In genomic region chr15:78206326-78207109, GRCh38 we compare ENCODE assay signal across 12 cellular contexts. TPM values are rescaled to one million over a fixed set of nuclear protein-coding genes. Genes with fewer than 3 reads are reported as not detected.
A peak's percentile ranks its signal among the peaks of the same experiment; 100 is the strongest.
DNase-seq lines count a peak whose midpoint lies in the region; TF ChIP-seq lines count a peak whose summit lies in the region.
"Had no signal": no experiment of that assay in that cellular context is flagged by ENCODE, and none has a peak within 500 bp of the region (broad histone marks: within the 10 kb centered on the region; RNA-seq: fewer than 3 reads in every experiment).

No MANE protein-coding gene starts in this region.

- CTCF ChIA-PET in activated CD4-positive, alpha-beta memory T cell treated with anti-CD3 and anti-CD28 coated beads, Interleukin-2, amount 10 ng/mL, durations not matched to agents 7 days and 5 days (lab: Charles Lee) = interaction anchor here (0.7 to 2.8 kb wide), 4 partner anchors 9 to 35 kb away, joined by 3 to 19 read pairs (median 4); no protein-coding TSS in a partner anchor
- CTCF ChIA-PET in activated CD4-positive, alpha-beta memory T cell treated with anti-CD3 and anti-CD28 coated beads for 36 hours (lab: Charles Lee) = interaction anchor here (0.6 to 3.5 kb wide), 3 partner anchors 12 to 298 kb away, joined by 3 to 26 read pairs (median 6); no protein-coding TSS in a partner anchor

- peak overlapping the region; percentile 100 for H3K27ac ChIP-seq in VCaP
- peak overlapping the region in 1 of 5 donors; percentile 7 for H3K27ac ChIP-seq in stomach

- H3K4me3 Mint-ChIP-seq in activated CD4-positive, alpha-beta memory T cell treated with anti-CD3 and anti-CD28 coated beads, Interleukin-2, amount 10 ng/mL, durations not matched to agents 7 days and 5 days = no peak overlapping the region
- no peak overlapping the region for H3K4me3 Mint-ChIP-seq in activated CD4-positive, alpha-beta memory T cell treated with anti-CD3 and anti-CD28 coated beads for 36 hours
- H3K4me3 Mint-ChIP-seq: naive thymus-derived CD8-positive, alpha-beta T cell had no signal

- intact Hi-C loops in activated CD4-positive, alpha-beta memory T cell treated with anti-CD3 and anti-CD28 coated beads for 36 hours (cut with micrococcal nuclease) = no loop called here
- intact Hi-C loops in stomach (cut with DNase I; ENCODE audit: low total_unique reads) = no loop called here

- POLR2A ChIA-PET in activated CD4-positive, alpha-beta memory T cell treated with anti-CD3 and anti-CD28 coated beads, Interleukin-2, amount 10 ng/mL, durations not matched to agents 7 days and 5 days (lab: Charles Lee) = no interaction called here
- POLR2A ChIA-PET in activated CD4-positive, alpha-beta memory T cell treated with anti-CD3 and anti-CD28 coated beads for 36 hours (lab: Charles Lee) = no interaction called here

- H3K27me3 Mint-ChIP-seq in activated CD4-positive, alpha-beta memory T cell treated with anti-CD3 and anti-CD28 coated beads, Interleukin-2, amount 10 ng/mL, durations not matched to agents 7 days and 5 days = peaks cover 12% of the 10 kb centered on the region
- no peaks in the 10 kb centered on the region for H3K27me3 Mint-ChIP-seq in activated CD4-positive, alpha-beta memory T cell treated with anti-CD3 and anti-CD28 coated beads for 36 hours

- H3K36me3 Mint-ChIP-seq in activated CD4-positive, alpha-beta memory T cell treated with anti-CD3 and anti-CD28 coated beads, Interleukin-2, amount 10 ng/mL, durations not matched to agents 7 days and 5 days (ENCODE audit: low read depth) = no peaks in the 10 kb centered on the region
- no peaks in the 10 kb centered on the region for H3K36me3 Mint-ChIP-seq in activated CD4-positive, alpha-beta memory T cell treated with anti-CD3 and anti-CD28 coated beads for 36 hours
- H3K36me3 Mint-ChIP-seq: naive thymus-derived CD8-positive, alpha-beta T cell had no signal

- TF ChIP-seq CTCF in VCaP (conservative IDR thresholded peaks at IDR 0.05) = no peak
- no peak for TF ChIP-seq CTCF in stomach (IDR thresholded peaks at IDR 0.05)

- no peaks in the 10 kb centered on the region for H3K9me3 ChIP-seq in stomach

- H3K4me1 ChIP-seq in stomach = peaks cover 0 to 30% (median 18%) of the 10 kb centered on the region in 4 donors

- 76 to 84% (median 78%) methylated on average over 5 to 12 of the region's 12 CpGs for WGBS in stomach, 5 donors

- H3K4me3 ChIP-seq in stomach = no peak overlapping the region

- H3K27me3 ChIP-seq in stomach = no peaks in the 10 kb centered on the region

- no peaks in the 10 kb centered on the region for H3K36me3 ChIP-seq in stomach

- DNase-seq in activated CD4-positive, alpha-beta memory T cell treated with anti-CD3 and anti-CD28 coated beads, Interleukin-2, amount 10 ng/mL, durations not matched to agents 7 days and 5 days = peak; percentile 5
- no peak for DNase-seq in activated CD4-positive, alpha-beta memory T cell treated with anti-CD3 and anti-CD28 coated beads for 36 hours
- DNase-seq in kidney tubule cell (ENCODE audit: low spot score) (peak; percentile 14), stomach (peak; percentile 22), HuH-7 (ENCODE audit: low spot score) (no peak), SHP77 treated with DMSO at 0.1 percent for 48 hours (lab: John Stamatoyannopoulos, UW) (no peak)
- DNase-seq in activated CD4-positive, alpha-beta T cell treated with anti-CD3 and anti-CD28 coated beads, Interleukin-2, amount 50 U/mL, for 1 hour = no peak
- DNase-seq: GF-D8; naive thymus-derived CD8-positive, alpha-beta T cell; NCI-H1417 treated with DMSO at 0.1 percent for 48 hours had no signal

- no peak for TF ChIP-seq POLR2A in stomach (IDR thresholded peaks at IDR 0.05)

- no peaks in the 10 kb centered on the region for H3K4me1 Mint-ChIP-seq in activated CD4-positive, alpha-beta memory T cell treated with anti-CD3 and anti-CD28 coated beads, Interleukin-2, amount 10 ng/mL, durations not matched to agents 7 days and 5 days
- H3K4me1 Mint-ChIP-seq in activated CD4-positive, alpha-beta memory T cell treated with anti-CD3 and anti-CD28 coated beads for 36 hours (ENCODE audit: low read depth) = no peaks in the 10 kb centered on the region

- no peak overlapping the region for H3K27ac Mint-ChIP-seq in activated CD4-positive, alpha-beta memory T cell treated with anti-CD3 and anti-CD28 coated beads, Interleukin-2, amount 10 ng/mL, durations not matched to agents 7 days and 5 days
- no peak overlapping the region for H3K27ac Mint-ChIP-seq in activated CD4-positive, alpha-beta memory T cell treated with anti-CD3 and anti-CD28 coated beads for 36 hours
- H3K27ac Mint-ChIP-seq: naive thymus-derived CD8-positive, alpha-beta T cell had no signal

- no peaks in the 10 kb centered on the region for H3K9me3 Mint-ChIP-seq in activated CD4-positive, alpha-beta memory T cell treated with anti-CD3 and anti-CD28 coated beads, Interleukin-2, amount 10 ng/mL, durations not matched to agents 7 days and 5 days
- H3K9me3 Mint-ChIP-seq in activated CD4-positive, alpha-beta memory T cell treated with anti-CD3 and anti-CD28 coated beads for 36 hours = no peaks in the 10 kb centered on the region
- H3K9me3 Mint-ChIP-seq: naive thymus-derived CD8-positive, alpha-beta T cell had no signal

- no peak for TF ChIP-seq EP300 in stomach (IDR thresholded peaks at IDR 0.05)

RNA-seq across cellular contexts. Expression of gene ACSBG1, which starts 27.8 kb away (rescaled TPM):
- not detected for total RNA-seq in activated CD4-positive, alpha-beta memory T cell treated with anti-CD3 and anti-CD28 coated beads, Interleukin-2, amount 10 ng/mL, durations not matched to agents 7 days and 5 days
- total RNA-seq in activated CD4-positive, alpha-beta memory T cell treated with anti-CD3 and anti-CD28 coated beads for 36 hours = under 1 TPM in 1 of 2 experiments, not detected in 1; 0.26 TPM
- 1 to 10 TPM in 1 of 5 donors, under 1 TPM in 1, not detected in 3; under 0.01 to 1.5 TPM for total RNA-seq in stomach
- polyA plus RNA-seq in stomach = under 1 TPM; 0.12 to 0.30 (median 0.15) TPM
- total RNA-seq: dermis microvascular lymphatic vessel endothelial cell; naive thymus-derived CD8-positive, alpha-beta T cell had no signal

RNA-seq across cellular contexts. Expression of gene IDH3A, which starts 57.4 kb away (rescaled TPM):
- total RNA-seq in activated CD4-positive, alpha-beta memory T cell treated with anti-CD3 and anti-CD28 coated beads, Interleukin-2, amount 10 ng/mL, durations not matched to agents 7 days and 5 days = 10 to 100 TPM; 73.5 to 85.0 TPM
- 100 to 1,000 TPM; 106 to 111 TPM for total RNA-seq in activated CD4-positive, alpha-beta memory T cell treated with anti-CD3 and anti-CD28 coated beads for 36 hours
- total RNA-seq in stomach = 100 to 1,000 TPM in 2 of 5 donors, 10 to 100 TPM in 3; 42.9 to 731 (median 68.4) TPM
- polyA plus RNA-seq in stomach = 10 to 100 TPM; 25.5 to 35.3 (median 25.6) TPM

RNA-seq across cellular contexts. Expression of gene DNAJA4, which starts 57.8 kb away (rescaled TPM):
- total RNA-seq in activated CD4-positive, alpha-beta memory T cell treated with anti-CD3 and anti-CD28 coated beads, Interleukin-2, amount 10 ng/mL, durations not matched to agents 7 days and 5 days = 10 to 100 TPM; 27.7 to 30.9 TPM
- 10 to 100 TPM; 36.3 to 39.6 TPM for total RNA-seq in activated CD4-positive, alpha-beta memory T cell treated with anti-CD3 and anti-CD28 coated beads for 36 hours
- 10 to 100 TPM in 4 of 5 donors, not detected in 1; 30.3 to 53.6 (median 37.9) TPM for total RNA-seq in stomach
- polyA plus RNA-seq in stomach = 10 to 100 TPM; 11.4 to 12.9 (median 12.8) TPM

Comparison
In these comparisons a context has a peak if more than half of its experiments do, and no peak if none do; other contexts are left out.
1. DNase-seq: peak in activated CD4-positive, alpha-beta memory T cell treated with anti-CD3 and anti-CD28 coated beads, Interleukin-2, amount 10 ng/mL, durations not matched to agents 7 days and 5 days (single experiment), kidney tubule cell (single experiment) and stomach (single experiment); none in activated CD4-positive, alpha-beta memory T cell treated with anti-CD3 and anti-CD28 coated beads for 36 hours (single experiment), HuH-7 (single experiment), activated CD4-positive, alpha-beta T cell treated with anti-CD3 and anti-CD28 coated beads, Interleukin-2, amount 50 U/mL, for 1 hour (single experiment) and SHP77 treated with DMSO at 0.1 percent for 48 hours (single experiment).